ENCODE assay signal across 1 cellular context in the genomic region with DNA sequence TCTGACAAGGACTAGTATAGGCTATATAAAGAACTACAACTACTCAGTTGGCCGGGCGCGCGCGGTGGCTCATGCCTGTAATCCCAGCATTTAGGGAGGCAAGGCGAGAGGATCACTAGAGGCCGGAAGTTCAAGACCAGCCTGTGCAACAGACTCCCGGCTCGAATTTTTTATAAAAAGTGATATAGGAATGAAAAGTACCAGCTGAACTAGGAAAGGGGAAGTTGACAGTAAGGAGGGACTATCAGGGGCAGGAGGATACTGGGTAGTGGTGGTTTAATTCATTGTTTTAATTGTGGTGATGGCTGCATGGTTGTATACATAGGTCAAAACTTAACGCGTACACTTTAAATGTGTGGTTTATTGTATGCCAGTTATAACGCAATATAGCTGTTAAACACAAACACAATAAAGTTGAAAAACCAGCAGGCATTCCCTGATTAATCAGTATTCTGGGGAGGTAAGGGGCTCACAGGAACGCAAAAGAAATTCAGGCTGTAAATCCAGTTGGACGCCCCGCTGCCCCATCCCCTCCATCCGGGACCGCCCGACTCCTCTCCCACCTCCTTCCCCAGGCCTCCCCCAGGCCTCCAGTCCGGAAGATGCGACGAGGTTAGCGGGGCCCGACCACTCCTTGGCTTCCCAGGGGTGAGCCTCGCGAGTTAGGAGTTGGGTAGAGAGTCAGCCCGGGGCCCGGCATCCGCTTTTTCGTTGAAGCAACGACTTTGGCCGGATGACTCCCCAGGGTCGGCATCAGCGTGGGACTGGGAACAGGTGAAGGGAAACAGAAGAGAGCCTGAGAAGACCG.
TF ChIP-seq lines count a peak whose summit lies in the region.

No MANE protein-coding gene starts in this region.

TF ChIP-seq in HepG2, 621 proteins besides CTCF, POLR2A, EP300 and RAD21 (continued from another document and continues in another):
- TF ChIP-seq, protein P1, sequence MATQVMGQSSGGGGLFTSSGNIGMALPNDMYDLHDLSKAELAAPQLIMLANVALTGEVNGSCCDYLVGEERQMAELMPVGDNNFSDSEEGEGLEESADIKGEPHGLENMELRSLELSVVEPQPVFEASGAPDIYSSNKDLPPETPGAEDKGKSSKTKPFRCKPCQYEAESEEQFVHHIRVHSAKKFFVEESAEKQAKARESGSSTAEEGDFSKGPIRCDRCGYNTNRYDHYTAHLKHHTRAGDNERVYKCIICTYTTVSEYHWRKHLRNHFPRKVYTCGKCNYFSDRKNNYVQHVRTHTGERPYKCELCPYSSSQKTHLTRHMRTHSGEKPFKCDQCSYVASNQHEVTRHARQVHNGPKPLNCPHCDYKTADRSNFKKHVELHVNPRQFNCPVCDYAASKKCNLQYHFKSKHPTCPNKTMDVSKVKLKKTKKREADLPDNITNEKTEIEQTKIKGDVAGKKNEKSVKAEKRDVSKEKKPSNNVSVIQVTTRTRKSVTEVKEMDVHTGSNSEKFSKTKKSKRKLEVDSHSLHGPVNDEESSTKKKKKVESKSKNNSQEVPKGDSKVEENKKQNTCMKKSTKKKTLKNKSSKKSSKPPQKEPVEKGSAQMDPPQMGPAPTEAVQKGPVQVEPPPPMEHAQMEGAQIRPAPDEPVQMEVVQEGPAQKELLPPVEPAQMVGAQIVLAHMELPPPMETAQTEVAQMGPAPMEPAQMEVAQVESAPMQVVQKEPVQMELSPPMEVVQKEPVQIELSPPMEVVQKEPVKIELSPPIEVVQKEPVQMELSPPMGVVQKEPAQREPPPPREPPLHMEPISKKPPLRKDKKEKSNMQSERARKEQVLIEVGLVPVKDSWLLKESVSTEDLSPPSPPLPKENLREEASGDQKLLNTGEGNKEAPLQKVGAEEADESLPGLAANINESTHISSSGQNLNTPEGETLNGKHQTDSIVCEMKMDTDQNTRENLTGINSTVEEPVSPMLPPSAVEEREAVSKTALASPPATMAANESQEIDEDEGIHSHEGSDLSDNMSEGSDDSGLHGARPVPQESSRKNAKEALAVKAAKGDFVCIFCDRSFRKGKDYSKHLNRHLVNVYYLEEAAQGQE (IDR thresholded peaks at IDR 0.05; ENCODE audit: borderline replicate concordance in 1 of 2, low read depth in 1 of 2, low read length in 2 of 2): peak in 1 of 2 experiments; percentile 56; a peak in 2 of 4 replicates
- TF ChIP-seq NCOA2 (CRISPR knock-in tag; IDR thresholded peaks at IDR 0.05) (no peak), ZBTB42 (CRISPR knock-in tag; IDR thresholded peaks at IDR 0.05) (no peak), SOX13 (IDR thresholded peaks at IDR 0.05) (no peak), SOX13 (CRISPR knock-in tag; conservative IDR thresholded peaks at IDR 0.05 in 1 of 2, IDR thresholded peaks at IDR 0.05 in 1 of 2) (no peak), ZNF17 (CRISPR knock-in tag; IDR thresholded peaks at IDR 0.05) (0 out of 2 replicates have a peak, but pooled peaks have one; percentile 5), BCL6 (CRISPR knock-in tag; IDR thresholded peaks at IDR 0.05) (no peak; the same call in 1 of the 2 replicates), ZNF878 (CRISPR knock-in tag; IDR thresholded peaks at IDR 0.05) (no peak), EEA1 (CRISPR knock-in tag; IDR thresholded peaks at IDR 0.05; ENCODE audit: borderline replicate concordance) (peak; percentile 1; the same call in 1 of the 2 replicates), TAF1 (CRISPR knock-in tag; IDR thresholded peaks at IDR 0.05) (no peak; the same call in 1 of the 2 replicates), CCDC6 (CRISPR knock-in tag; IDR thresholded peaks at IDR 0.05) (no peak; the same call in 1 of the 2 replicates), ZNF710 (CRISPR knock-in tag; IDR thresholded peaks at IDR 0.05; ENCODE audit: borderline replicate concordance) (no peak), TP53 (CRISPR knock-in tag; conservative IDR thresholded peaks at IDR 0.05) (no peak), ZNF580 (CRISPR knock-in tag; IDR thresholded peaks at IDR 0.05; ENCODE audit: borderline replicate concordance, low read depth) (no peak), RFXANK (CRISPR knock-in tag; IDR thresholded peaks at IDR 0.05) (no peak), RCOR2 (CRISPR knock-in tag; IDR thresholded peaks at IDR 0.05) (no peak), GLMP (CRISPR knock-in tag; IDR thresholded peaks at IDR 0.05; ENCODE audit: borderline replicate concordance) (no peak), HDAC1 (CRISPR knock-in tag; IDR thresholded peaks at IDR 0.05) (no peak), ZNF484 (CRISPR knock-in tag; IDR thresholded peaks at IDR 0.05; ENCODE audit: borderline replicate concordance, low read depth) (no peak), ZMYM2 (CRISPR knock-in tag; IDR thresholded peaks at IDR 0.05) (0 out of 2 replicates have a peak, but pooled peaks have one; percentile 21), ZFX (CRISPR knock-in tag; IDR thresholded peaks at IDR 0.05; ENCODE audit: low read depth) (no peak), GTF2F1 (IDR thresholded peaks at IDR 0.05; ENCODE audit: low read length) (no peak), FOSL2 (CRISPR knock-in tag; IDR thresholded peaks at IDR 0.05) (no peak; the same call in 1 of the 2 replicates), ZC3H13 (CRISPR knock-in tag; IDR thresholded peaks at IDR 0.05) (no peak; the same call in 1 of the 2 replicates), MYNN (CRISPR knock-in tag; IDR thresholded peaks at IDR 0.05; ENCODE audit: low read depth) (no peak), YEATS4 (CRISPR knock-in tag; IDR thresholded peaks at IDR 0.05; ENCODE audit: borderline replicate concordance) (no peak), KDM6A (CRISPR knock-in tag; IDR thresholded peaks at IDR 0.05; ENCODE audit: low read depth) (no peak), KLF16 (CRISPR knock-in tag; IDR thresholded peaks at IDR 0.05) (0 out of 4 replicates have a peak, but pooled peaks of 1 of the 2 experiments have one; percentile 58), SP4 (CRISPR knock-in tag; IDR thresholded peaks at IDR 0.05) (no peak), NFE2L2 (IDR thresholded peaks at IDR 0.05; ENCODE audit: low read length) (no peak), ZNF616 (CRISPR knock-in tag; IDR thresholded peaks at IDR 0.05; ENCODE audit: low read depth) (no peak), SATB2 (CRISPR knock-in tag; IDR thresholded peaks at IDR 0.05) (no peak), ZNF569 (CRISPR knock-in tag; IDR thresholded peaks at IDR 0.05; ENCODE audit: borderline replicate concordance) (no peak), SAP130 (CRISPR knock-in tag; IDR thresholded peaks at IDR 0.05; ENCODE audit: low read depth) (no peak), SNAPC2 (CRISPR knock-in tag; IDR thresholded peaks at IDR 0.05) (0 out of 2 replicates have a peak, but pooled peaks have one; percentile 40), KMT2A (CRISPR knock-in tag; IDR thresholded peaks at IDR 0.05) (no peak), NCOA1 (CRISPR knock-in tag; IDR thresholded peaks at IDR 0.05) (no peak; the same call in 1 of the 2 replicates), SNRNP70 (IDR thresholded peaks at IDR 0.05; ENCODE audit: low read depth, low read length) (no peak), ZNF83 (CRISPR knock-in tag; IDR thresholded peaks at IDR 0.05; ENCODE audit: borderline replicate concordance) (no peak), CBX2 (IDR thresholded peaks at IDR 0.05; ENCODE audit: low read depth, low read length) (no peak), CBX2 (CRISPR knock-in tag; IDR thresholded peaks at IDR 0.05; ENCODE audit: low read depth) (no peak), ZNF619 (CRISPR knock-in tag; IDR thresholded peaks at IDR 0.05) (no peak), ZFAT (CRISPR knock-in tag; conservative IDR thresholded peaks at IDR 0.05) (no peak), TBX2 (CRISPR knock-in tag; IDR thresholded peaks at IDR 0.05; ENCODE audit: borderline replicate concordance) (no peak), TEAD3 (CRISPR knock-in tag; optimal IDR thresholded peaks at IDR 0.05; ENCODE audit: borderline replicate concordance) (no peak), FOXJ3 (CRISPR knock-in tag; IDR thresholded peaks at IDR 0.05; ENCODE audit: borderline replicate concordance) (no peak), ZNF556 (CRISPR knock-in tag; IDR thresholded peaks at IDR 0.05; ENCODE audit: borderline replicate concordance) (no peak)
- TF ChIP-seq, protein P2, sequence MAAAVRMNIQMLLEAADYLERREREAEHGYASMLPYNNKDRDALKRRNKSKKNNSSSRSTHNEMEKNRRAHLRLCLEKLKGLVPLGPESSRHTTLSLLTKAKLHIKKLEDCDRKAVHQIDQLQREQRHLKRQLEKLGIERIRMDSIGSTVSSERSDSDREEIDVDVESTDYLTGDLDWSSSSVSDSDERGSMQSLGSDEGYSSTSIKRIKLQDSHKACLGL (CRISPR knock-in tag; IDR thresholded peaks at IDR 0.05): no peak
- TF ChIP-seq, protein P3, sequence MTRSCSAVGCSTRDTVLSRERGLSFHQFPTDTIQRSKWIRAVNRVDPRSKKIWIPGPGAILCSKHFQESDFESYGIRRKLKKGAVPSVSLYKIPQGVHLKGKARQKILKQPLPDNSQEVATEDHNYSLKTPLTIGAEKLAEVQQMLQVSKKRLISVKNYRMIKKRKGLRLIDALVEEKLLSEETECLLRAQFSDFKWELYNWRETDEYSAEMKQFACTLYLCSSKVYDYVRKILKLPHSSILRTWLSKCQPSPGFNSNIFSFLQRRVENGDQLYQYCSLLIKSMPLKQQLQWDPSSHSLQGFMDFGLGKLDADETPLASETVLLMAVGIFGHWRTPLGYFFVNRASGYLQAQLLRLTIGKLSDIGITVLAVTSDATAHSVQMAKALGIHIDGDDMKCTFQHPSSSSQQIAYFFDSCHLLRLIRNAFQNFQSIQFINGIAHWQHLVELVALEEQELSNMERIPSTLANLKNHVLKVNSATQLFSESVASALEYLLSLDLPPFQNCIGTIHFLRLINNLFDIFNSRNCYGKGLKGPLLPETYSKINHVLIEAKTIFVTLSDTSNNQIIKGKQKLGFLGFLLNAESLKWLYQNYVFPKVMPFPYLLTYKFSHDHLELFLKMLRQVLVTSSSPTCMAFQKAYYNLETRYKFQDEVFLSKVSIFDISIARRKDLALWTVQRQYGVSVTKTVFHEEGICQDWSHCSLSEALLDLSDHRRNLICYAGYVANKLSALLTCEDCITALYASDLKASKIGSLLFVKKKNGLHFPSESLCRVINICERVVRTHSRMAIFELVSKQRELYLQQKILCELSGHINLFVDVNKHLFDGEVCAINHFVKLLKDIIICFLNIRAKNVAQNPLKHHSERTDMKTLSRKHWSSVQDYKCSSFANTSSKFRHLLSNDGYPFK (CRISPR knock-in tag; IDR thresholded peaks at IDR 0.05; ENCODE audit: borderline replicate concordance): no peak; the same call in 1 of the 2 replicates
- TF ChIP-seq, protein P4, sequence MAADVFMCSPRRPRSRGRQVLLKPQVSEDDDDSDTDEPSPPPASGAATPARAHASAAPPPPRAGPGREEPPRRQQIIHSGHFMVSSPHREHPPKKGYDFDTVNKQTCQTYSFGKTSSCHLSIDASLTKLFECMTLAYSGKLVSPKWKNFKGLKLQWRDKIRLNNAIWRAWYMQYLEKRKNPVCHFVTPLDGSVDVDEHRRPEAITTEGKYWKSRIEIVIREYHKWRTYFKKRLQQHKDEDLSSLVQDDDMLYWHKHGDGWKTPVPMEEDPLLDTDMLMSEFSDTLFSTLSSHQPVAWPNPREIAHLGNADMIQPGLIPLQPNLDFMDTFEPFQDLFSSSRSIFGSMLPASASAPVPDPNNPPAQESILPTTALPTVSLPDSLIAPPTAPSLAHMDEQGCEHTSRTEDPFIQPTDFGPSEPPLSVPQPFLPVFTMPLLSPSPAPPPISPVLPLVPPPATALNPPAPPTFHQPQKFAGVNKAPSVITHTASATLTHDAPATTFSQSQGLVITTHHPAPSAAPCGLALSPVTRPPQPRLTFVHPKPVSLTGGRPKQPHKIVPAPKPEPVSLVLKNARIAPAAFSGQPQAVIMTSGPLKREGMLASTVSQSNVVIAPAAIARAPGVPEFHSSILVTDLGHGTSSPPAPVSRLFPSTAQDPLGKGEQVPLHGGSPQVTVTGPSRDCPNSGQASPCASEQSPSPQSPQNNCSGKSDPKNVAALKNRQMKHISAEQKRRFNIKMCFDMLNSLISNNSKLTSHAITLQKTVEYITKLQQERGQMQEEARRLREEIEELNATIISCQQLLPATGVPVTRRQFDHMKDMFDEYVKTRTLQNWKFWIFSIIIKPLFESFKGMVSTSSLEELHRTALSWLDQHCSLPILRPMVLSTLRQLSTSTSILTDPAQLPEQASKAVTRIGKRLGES (CRISPR knock-in tag; IDR thresholded peaks at IDR 0.05; ENCODE audit: borderline replicate concordance): no peak
- TF ChIP-seq, protein P5, sequence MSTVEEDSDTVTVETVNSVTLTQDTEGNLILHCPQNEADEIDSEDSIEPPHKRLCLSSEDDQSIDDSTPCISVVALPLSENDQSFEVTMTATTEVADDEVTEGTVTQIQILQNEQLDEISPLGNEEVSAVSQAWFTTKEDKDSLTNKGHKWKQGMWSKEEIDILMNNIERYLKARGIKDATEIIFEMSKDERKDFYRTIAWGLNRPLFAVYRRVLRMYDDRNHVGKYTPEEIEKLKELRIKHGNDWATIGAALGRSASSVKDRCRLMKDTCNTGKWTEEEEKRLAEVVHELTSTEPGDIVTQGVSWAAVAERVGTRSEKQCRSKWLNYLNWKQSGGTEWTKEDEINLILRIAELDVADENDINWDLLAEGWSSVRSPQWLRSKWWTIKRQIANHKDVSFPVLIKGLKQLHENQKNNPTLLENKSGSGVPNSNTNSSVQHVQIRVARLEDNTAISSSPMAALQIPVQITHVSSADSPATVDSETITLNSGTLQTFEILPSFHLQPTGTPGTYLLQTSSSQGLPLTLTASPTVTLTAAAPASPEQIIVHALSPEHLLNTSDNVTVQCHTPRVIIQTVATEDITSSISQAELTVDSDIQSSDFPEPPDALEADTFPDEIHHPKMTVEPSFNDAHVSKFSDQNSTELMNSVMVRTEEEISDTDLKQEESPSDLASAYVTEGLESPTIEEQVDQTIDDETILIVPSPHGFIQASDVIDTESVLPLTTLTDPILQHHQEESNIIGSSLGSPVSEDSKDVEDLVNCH (CRISPR knock-in tag; IDR thresholded peaks at IDR 0.05): no peak
